8 cellular contexts compared by ENCODE assay signal in the genomic region with DNA sequence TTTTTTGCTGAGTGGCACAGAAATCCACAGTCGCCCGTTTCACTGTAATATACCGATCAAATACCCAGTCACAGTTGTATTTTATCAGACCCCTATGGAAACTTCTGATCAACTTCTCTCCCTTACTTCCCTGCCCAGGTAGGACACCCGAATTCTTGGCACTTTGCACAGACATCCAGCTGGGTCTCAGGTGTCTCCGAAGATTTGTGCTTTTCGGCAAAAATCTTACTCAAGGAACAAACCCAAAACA. TPM values are rescaled to one million over a fixed set of nuclear protein-coding genes. Genes with fewer than 3 reads are reported as not detected.
DNase-seq lines count a peak whose midpoint lies in the region; ATAC-seq and TF ChIP-seq lines count a peak whose summit lies in the region.

No MANE protein-coding gene starts in this region.

- H2AFZ ChIP-seq in GM23338: peak overlapping the region; percentile 96

- no peaks in the 10 kb centered on the region for H4K20me1 ChIP-seq in GM23338 (replicated peaks; ENCODE audit: insufficient read depth)

- no peaks in the 10 kb centered on the region for H3K9me2 ChIP-seq in GM23338 (ENCODE audit: insufficient read depth)

- H3K36me3 ChIP-seq in GM23338 (ENCODE audit: insufficient read depth) (no peaks in the 10 kb centered on the region), gastroesophageal sphincter (no peaks in the 10 kb centered on the region), gastrocnemius medialis (no peaks in the 10 kb centered on the region)

- H3K9me3 Mint-ChIP-seq in GM23338: no peaks in the 10 kb centered on the region

- TF ChIP-seq EP300 in gastroesophageal sphincter (IDR thresholded peaks at IDR 0.05): no peak

- peak overlapping the region; percentile 93 for H3K4me2 ChIP-seq in GM23338

- H3K4me1 Mint-ChIP-seq in GM23338: peaks cover 28% of the 10 kb centered on the region
- peaks cover 32% of the 10 kb centered on the region for H3K4me1 Mint-ChIP-seq in T-helper 17 cell

- in situ Hi-C loops in gastrocnemius medialis (cut with MboI; ENCODE audit: low sequenced_read_pairs in 4 of 4) (no loop called here), GM13977 (cut with MboI; ENCODE audit: low pct_unique_long_range_greater_than_20kb, low sequenced_read_pairs, unreplicated experiment) (no loop called here)

- WGBS in gastroesophageal sphincter (ENCODE audit: low coverage in 1 of 2), 2 donors: 25 to 39% methylated on average over 4 to 6 of the region's 6 CpGs

- H3K9me3 ChIP-seq in T-helper 17 cell (ENCODE audit: control insufficient read depth, low read length, poor library complexity, severe bottlenecking) (no peaks in the 10 kb centered on the region), gastroesophageal sphincter (no peaks in the 10 kb centered on the region), gastrocnemius medialis (no peaks in the 10 kb centered on the region)

- no peak for ATAC-seq in GM23338
- ATAC-seq in T-helper 17 cell: no peak
- no peak for ATAC-seq in gastroesophageal sphincter
- ATAC-seq in gastrocnemius medialis: no peak
- no peak for ATAC-seq in GM21390 (IDR thresholded peaks at IDR 0.05; ENCODE audit: unreplicated experiment)
- ATAC-seq in GM18907 (IDR thresholded peaks at IDR 0.05; ENCODE audit: unreplicated experiment): no peak

- DNase-seq in GM23338 (ENCODE audit: low spot score) (no peak), T-helper 17 cell (no peak), gastrocnemius medialis (no peak), DMS153 treated with DMSO at 0.1 percent for 48 hours (lab: John Stamatoyannopoulos, UW; ENCODE audit: unreplicated experiment) (no peak), GM13977 (ENCODE audit: low spot score) (no peak)

- H3K27ac ChIP-seq in GM23338 (ENCODE audit: low read depth) (peak overlapping the region; percentile 87), gastroesophageal sphincter (peak overlapping the region in 2 of 4 donors; percentile 32 to 71), gastrocnemius medialis (peak overlapping the region in 1 of 4 donors; percentile 22)

- peaks cover 44% of the 10 kb centered on the region for H3K79me2 ChIP-seq in GM23338 (replicated peaks; ENCODE audit: insufficient read depth)

- TF ChIP-seq POLR2A in gastroesophageal sphincter (IDR thresholded peaks at IDR 0.05) (no peak), gastrocnemius medialis (IDR thresholded peaks at IDR 0.05) (no peak)

- peaks cover 6% of the 10 kb centered on the region for H3K27me3 Mint-ChIP-seq in GM23338 (ENCODE audit: insufficient read depth, low read depth, poor library complexity)
- H3K27me3 Mint-ChIP-seq in T-helper 17 cell: no peaks in the 10 kb centered on the region

- no peaks in the 10 kb centered on the region for H3K27me3 ChIP-seq in GM23338 (ENCODE audit: insufficient read depth)
- H3K27me3 ChIP-seq in gastroesophageal sphincter: no peaks in the 10 kb centered on the region
- no peaks in the 10 kb centered on the region for H3K27me3 ChIP-seq in gastrocnemius medialis

- H3K27ac Mint-ChIP-seq in GM23338 (peak overlapping the region; percentile 82), T-helper 17 cell (peak overlapping the region; percentile 71)

- H3K36me3 Mint-ChIP-seq in GM23338 (ENCODE audit: low read depth) (peaks cover 8% of the 10 kb centered on the region; the same call in 2 of the 3 replicates), T-helper 17 cell (ENCODE audit: low read depth) (peaks cover 3% of the 10 kb centered on the region)

- H3K4me3 Mint-ChIP-seq in GM23338: peak overlapping the region; percentile 89
- peak overlapping the region; percentile 92 for H3K4me3 Mint-ChIP-seq in T-helper 17 cell

- TF ChIP-seq CTCF in GM23338 (conservative IDR thresholded peaks at IDR 0.05; ENCODE audit: low read depth in 2 of 2) (no peak), gastroesophageal sphincter (IDR thresholded peaks at IDR 0.05) (no peak), gastrocnemius medialis (IDR thresholded peaks at IDR 0.05 in 4 of 5, conservative IDR thresholded peaks at IDR 0.05 in 1 of 5) (no peak), GM13977 (IDR thresholded peaks at IDR 0.05; ENCODE audit: extremely low read depth, insufficient read depth, missing control alignments) (no peak)

- H3K4me1 ChIP-seq in GM23338 (ENCODE audit: insufficient read depth): peaks cover 28% of the 10 kb centered on the region
- peaks cover 0 to 17% (median 7%) of the 10 kb centered on the region in 3 donors for H3K4me1 ChIP-seq in gastroesophageal sphincter
- H3K4me1 ChIP-seq in gastrocnemius medialis: peaks cover 0 to 8% of the 10 kb centered on the region in 2 donors

- intact Hi-C loops in gastrocnemius medialis (cut with DNase I; ENCODE audit: low total_unique reads): no loop called here

- H3F3A ChIP-seq in GM23338 (replicated peaks; ENCODE audit: low read depth): no peaks in the 10 kb centered on the region

- H3K4me3 ChIP-seq in GM23338 (peak overlapping the region; percentile 76), gastroesophageal sphincter (peak overlapping the region; percentile 65 to 72), gastrocnemius medialis (peak overlapping the region; percentile 53 to 83 (median 64))

TF ChIP-seq in GM23338, 12 proteins besides CTCF, POLR2A, EP300 and RAD21 (continues in another document):
- TF ChIP-seq, protein P1, sequence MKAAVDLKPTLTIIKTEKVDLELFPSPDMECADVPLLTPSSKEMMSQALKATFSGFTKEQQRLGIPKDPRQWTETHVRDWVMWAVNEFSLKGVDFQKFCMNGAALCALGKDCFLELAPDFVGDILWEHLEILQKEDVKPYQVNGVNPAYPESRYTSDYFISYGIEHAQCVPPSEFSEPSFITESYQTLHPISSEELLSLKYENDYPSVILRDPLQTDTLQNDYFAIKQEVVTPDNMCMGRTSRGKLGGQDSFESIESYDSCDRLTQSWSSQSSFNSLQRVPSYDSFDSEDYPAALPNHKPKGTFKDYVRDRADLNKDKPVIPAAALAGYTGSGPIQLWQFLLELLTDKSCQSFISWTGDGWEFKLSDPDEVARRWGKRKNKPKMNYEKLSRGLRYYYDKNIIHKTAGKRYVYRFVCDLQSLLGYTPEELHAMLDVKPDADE (IDR thresholded peaks at IDR 0.05): no peak
- no peak for TF ChIP-seq ZNF114 (CRISPR knock-in tag; IDR thresholded peaks at IDR 0.05)
- no peak for TF ChIP-seq EZH2phosphoT487 (IDR thresholded peaks at IDR 0.05; ENCODE audit: unreplicated experiment)
- TF ChIP-seq JUNB (IDR thresholded peaks at IDR 0.05; ENCODE audit: unreplicated experiment): no peak

RNA-seq across cellular contexts. Expression of a gene that starts 0.6 kb away (rescaled TPM):
- total RNA-seq in GM23338 (2014; rRNA removed; shearing (Covaris generic)): 25.3 and 25.8 TPM in 2 replicates
- polyA plus RNA-seq in GM23338 (2016; fragmentation: Nextera tagmentation; extraction: Ambion mirVana): 19.4 and 21.6 TPM in 2 replicates
- total RNA-seq in T-helper 17 cell (1 to 10 TPM; 5.3 to 6.6 TPM), gastroesophageal sphincter (1 to 10 TPM in 1 of 4 donors, under 1 TPM in 3; 0.40 to 3.3 (median 0.54) TPM), gastrocnemius medialis (under 1 TPM in 2 of 4 donors, not detected in 2; 0.36 to 0.40 TPM)
